8 cellular contexts compared by ENCODE assay signal in genomic region chr21:36069713-36070573, GRCh38. TPM values are rescaled to one million over a fixed set of nuclear protein-coding genes. Genes with fewer than 3 reads are reported as not detected.
DNase-seq lines count a peak whose midpoint lies in the region; ATAC-seq, FAIRE-seq and TF ChIP-seq lines count a peak whose summit lies in the region.

Gene CBR1 (plus strand): TSS chr21:36070024. CDS start chr21:36070116, 92 bp downstream.

- H3K4me1 ChIP-seq in hepatocyte (ENCODE audit: insufficient read depth) (peaks cover 4% of the 10 kb centered on the region), vagina (peaks cover 47% of the 10 kb centered on the region)

- no peaks in the 10 kb centered on the region for H3K36me3 ChIP-seq in hepatocyte (replicated peaks; ENCODE audit: insufficient read depth, low read depth)
- H3K36me3 ChIP-seq in vagina: peaks cover 0 to 13% of the 10 kb centered on the region in 2 donors

- 8% methylated on average over 61 of the region's 71 CpGs for WGBS in hepatocyte (ENCODE audit: low lambda C conversion rate, missing lambda C conversion rate)

- intact Hi-C loops in vagina (cut with DNase I): no loop called here

- H3K9me2 ChIP-seq in hepatocyte (replicated peaks; ENCODE audit: insufficient read depth): no peaks in the 10 kb centered on the region

- H3K79me2 ChIP-seq in hepatocyte: no peaks in the 10 kb centered on the region

- peak within 1 kb of the TSS; percentile 95 for H2AFZ ChIP-seq in hepatocyte

- peak within 1 kb of the TSS; percentile 88 for H3K4me2 ChIP-seq in hepatocyte

- no peaks in the 10 kb centered on the region for H4K20me1 ChIP-seq in hepatocyte (ENCODE audit: insufficient read depth, poor library complexity, severe bottlenecking)

- TF ChIP-seq CTCF in hepatocyte (IDR thresholded peaks at IDR 0.05; ENCODE audit: poor library complexity) (no peak), vagina (IDR thresholded peaks at IDR 0.05) (peak in 1 of 3 experiments; percentile 25)

- peak; percentile 83 for TF ChIP-seq POLR2A in GM12892 (IDR thresholded peaks at IDR 0.05; ENCODE audit: low read depth, low read length)
- TF ChIP-seq POLR2A in vagina (IDR thresholded peaks at IDR 0.05): peak in 1 of 2 donors; percentile 86

- ATAC-seq in HG02852 (IDR thresholded peaks at IDR 0.05; ENCODE audit: unreplicated experiment): peak; percentile 99

- DNase-seq in GM12892 (ENCODE audit: insufficient read length) (peak; percentile 69), NCI-H187 (lab: John Stamatoyannopoulos, UW) (peak; percentile 71 to 87), T1000 (lab: John Stamatoyannopoulos, UW) (peak; percentile 91), astrocyte of the hippocampus (ENCODE audit: low read depth, low spot score) (peak; percentile 96), hepatocyte (ENCODE audit: low spot score) (peak; percentile 90), renal cortical epithelial cell (ENCODE audit: low read depth) (peak; percentile 69), vagina (ENCODE audit: extremely low spot score in 2 of 2) (peak in 1 of 2 donors; percentile 95)

- FAIRE-seq in GM12892 (lab: Jason Lieb, UNC): peak; percentile 93

- H3K27me3 ChIP-seq in hepatocyte (no peaks in the 10 kb centered on the region), vagina (no peaks in the 10 kb centered on the region)

- H3K4me3 ChIP-seq in hepatocyte (peak within 1 kb of the TSS; percentile 72), vagina (peak within 1 kb of the TSS; percentile 89 to 92)

- H3K9me3 ChIP-seq in hepatocyte (ENCODE audit: low read depth) (peaks cover 7% of the 10 kb centered on the region), vagina (no peaks in the 10 kb centered on the region)

- H3K27ac ChIP-seq in hepatocyte (peak within 1 kb of the TSS; percentile 72), vagina (peak within 1 kb of the TSS; percentile 88)

RNA-seq across cellular contexts. Expression of gene CBR1, which starts in this region (rescaled TPM):
- polyA plus RNA-seq in GM12892 (2012; ENCODE audit: missing spikeins): 29.7 TPM
- total RNA-seq in hepatocyte (130 and 152 TPM in 2 replicates), renal cortical epithelial cell (113 and 293 TPM in 2 replicates), vagina (369 TPM)
- polyA plus RNA-seq in hepatocyte: 89.0 and 113 TPM in 2 replicates
